ENCODE assay signal across 8 cellular contexts in the genomic region with DNA sequence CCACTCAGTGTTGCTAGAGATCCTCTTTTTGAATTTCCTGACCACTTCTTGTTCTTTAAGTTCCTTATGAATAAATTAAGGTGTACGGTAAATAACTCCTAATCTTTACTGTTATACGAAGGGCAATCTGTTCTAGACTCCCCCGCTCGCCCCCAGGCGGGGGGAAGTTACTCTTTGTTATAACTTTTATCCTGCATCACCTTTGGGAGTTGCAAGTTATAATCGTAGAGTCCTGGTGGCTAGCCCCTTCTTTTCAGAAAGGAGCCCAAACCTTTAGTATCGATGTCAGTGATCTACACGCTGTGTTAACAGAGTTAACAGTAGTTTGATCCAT. TPM values are rescaled to one million over a fixed set of nuclear protein-coding genes. Genes with fewer than 3 reads are reported as not detected.
DNase-seq lines count a peak whose midpoint lies in the region; ATAC-seq, FAIRE-seq and TF ChIP-seq lines count a peak whose summit lies in the region.

No MANE protein-coding gene starts in this region.

- no peak overlapping the region for H2BK12ac ChIP-seq in mesenchymal stem cell (ENCODE audit: low read length in 2 of 2)

- no peaks in the 10 kb centered on the region for H3K9me3 ChIP-seq in K562 (replicated peaks; ENCODE audit: control insufficient read depth, insufficient read depth, low read depth, low read length)
- no peaks in the 10 kb centered on the region for H3K9me3 ChIP-seq in mesenchymal stem cell (ENCODE audit: control insufficient read depth, low read length)

- H3K4me3 ChIP-seq in K562 = no peak overlapping the region
- H3K4me3 ChIP-seq in mesenchymal stem cell (ENCODE audit: insufficient read depth in 1 of 2, low read depth in 1 of 2, low read length in 2 of 2) = peak overlapping the region; percentile 97 to 100

- H2AFZ ChIP-seq in K562 (ENCODE audit: low read depth, low read length) (no peak overlapping the region), mesenchymal stem cell (ENCODE audit: low read depth, low read length) (no peak overlapping the region)

- H3K79me2 ChIP-seq in K562 (ENCODE audit: control insufficient read depth, insufficient read depth, low read length) = no peaks in the 10 kb centered on the region

- H2BK120ac ChIP-seq in mesenchymal stem cell (ENCODE audit: low read depth, low read length) = no peak overlapping the region

- H3K14ac ChIP-seq in mesenchymal stem cell (ENCODE audit: low read length in 2 of 2) = no peak overlapping the region

- H3K79me1 ChIP-seq in mesenchymal stem cell (replicated peaks; ENCODE audit: low read length, poor library complexity, severe bottlenecking) = peaks cover 12% of the 10 kb centered on the region

- DNase-seq in K562 (ENCODE audit: extremely low read depth in 1 of 4, low spot score in 3 of 4) (no peak), mesenchymal stem cell (no peak), urothelium cell line (ENCODE audit: low spot score) (peak; percentile 4), kidney glomerular epithelial cell (lab: John Stamatoyannopoulos, UW) (no peak)
- no peak for DNase-seq in stimulated activated CD4-positive, alpha-beta T cell treated with anti-CD3 and anti-CD28 coated beads, Interleukin-15, amount 100 ng/mL, for 24 hours

- H3K36me3 ChIP-seq in K562 (ENCODE audit: control insufficient read depth, insufficient read depth, low read length) (no peaks in the 10 kb centered on the region), mesenchymal stem cell (ENCODE audit: control insufficient read depth in 1 of 2, insufficient read depth in 2 of 2, low read depth in 1 of 2, low read length in 2 of 2) (no peaks in the 10 kb centered on the region)

- H3K4ac ChIP-seq in mesenchymal stem cell (ENCODE audit: low read depth in 1 of 2, low read length in 2 of 2) = no peak overlapping the region

- peaks cover 0 to 6% of the 10 kb centered on the region in 2 experiments; a peak in 1 of 5 replicates for H3K4me1 ChIP-seq in K562 (replicated peaks in 1 of 2; ENCODE audit: control insufficient read depth in 2 of 2, insufficient read depth in 2 of 2, low read length in 2 of 2)
- H3K4me1 ChIP-seq in mesenchymal stem cell (ENCODE audit: control insufficient read depth, insufficient read depth, low read depth, low read length) = peaks cover 2% of the 10 kb centered on the region

- 2% methylated on average over 8 of the region's 8 CpGs for WGBS in K562 (ENCODE audit: insufficient coverage, low coverage, missing lambda C conversion rate)
- 17% methylated on average over 6 of the region's 8 CpGs for WGBS in mesenchymal stem cell

- H3K4me2 ChIP-seq in K562 (ENCODE audit: insufficient read depth, low read length) (no peak overlapping the region), mesenchymal stem cell (ENCODE audit: low read length, poor library complexity, severe bottlenecking) (peak overlapping the region; percentile 78)

- H4K91ac ChIP-seq in mesenchymal stem cell (ENCODE audit: low read length) = no peak overlapping the region

- no peak for TF ChIP-seq RAD21 in K562 (CRISPR knock-in tag; conservative IDR thresholded peaks at IDR 0.05 in 1 of 2, IDR thresholded peaks at IDR 0.05 in 1 of 2)

- TF ChIP-seq CTCF in C4-2B (conservative IDR thresholded peaks at IDR 0.05) = no peak
- no peak for TF ChIP-seq CTCF in K562 (IDR thresholded peaks at IDR 0.05 in 2 of 3, conservative IDR thresholded peaks at IDR 0.05 in 1 of 3; ENCODE audit: insufficient read depth in 2 of 3, low read depth in 1 of 3, low read length in 3 of 3)

- peak overlapping the region; percentile 70 for H2BK5ac ChIP-seq in mesenchymal stem cell (ENCODE audit: low read depth, low read length, poor library complexity, severe bottlenecking)

- FAIRE-seq in K562 (lab: Jason Lieb, UNC) = no peak
- no peak for FAIRE-seq in urothelium cell line (lab: Jason Lieb, UNC)

- H2BK15ac ChIP-seq in mesenchymal stem cell (ENCODE audit: low read depth, poor library complexity, severe bottlenecking) = peak overlapping the region; percentile 28

- H3K9ac ChIP-seq in K562 (ENCODE audit: insufficient read depth in 1 of 2, low read depth in 2 of 2, low read length in 2 of 2) (no peak overlapping the region), mesenchymal stem cell (ENCODE audit: low read length) (peak overlapping the region; percentile 87)

- intact Hi-C loops in K562 (cut with micrococcal nuclease) = no loop called here

- H4K8ac ChIP-seq in mesenchymal stem cell (ENCODE audit: low read length) = no peak overlapping the region

- H3K27me3 ChIP-seq in K562 (ENCODE audit: control insufficient read depth in 2 of 2, insufficient read depth in 2 of 2, low read length in 2 of 2) (no peaks in the 10 kb centered on the region), mesenchymal stem cell (ENCODE audit: control insufficient read depth in 1 of 2, insufficient read depth in 1 of 2, low read length in 2 of 2) (no peaks in the 10 kb centered on the region)

- no peak overlapping the region for H2AK5ac ChIP-seq in mesenchymal stem cell (ENCODE audit: low read length, severe bottlenecking)

- no TSS peak for BruUV-seq in K562 (replicated peaks; lab: Mats Ljungman, UMichigan)

- H3K18ac ChIP-seq in mesenchymal stem cell (ENCODE audit: low read depth in 1 of 2, low read length in 2 of 2) = no peak overlapping the region

- no peak overlapping the region for H3K23ac ChIP-seq in mesenchymal stem cell (ENCODE audit: low read length in 2 of 2)

- TF ChIP-seq EP300 in K562 (IDR thresholded peaks at IDR 0.05; ENCODE audit: low read length) = no peak

- CTCF ChIA-PET in K562 (lab: Yijun Ruan, JAX; ENCODE audit: low intra/inter-chr PET ratio) = no interaction called here

- no peaks in the 10 kb centered on the region for H3K9me1 ChIP-seq in K562 (ENCODE audit: control insufficient read depth, insufficient read depth, low read length)

- peak overlapping the region; percentile 71 for H3K27ac ChIP-seq in C4-2B
- H3K27ac ChIP-seq in K562 (ENCODE audit: extremely low read depth, low read depth, low read length) = no peak overlapping the region
- H3K27ac ChIP-seq in mesenchymal stem cell (ENCODE audit: low read length, poor library complexity, severe bottlenecking) = peak overlapping the region; percentile 86

- in situ Hi-C loops in K562 (cut with MboI) = no loop called here

- peak; percentile 0 for ATAC-seq in HG03558 (IDR thresholded peaks at IDR 0.05; ENCODE audit: extremely low read depth, unreplicated experiment)
- ATAC-seq in K562 = no peak
- ATAC-seq in GM19463 (IDR thresholded peaks at IDR 0.05; ENCODE audit: unreplicated experiment) = no peak

- POLR2A ChIA-PET in K562 (lab: Yijun Ruan, JAX) = no interaction called here

- no peak for TF ChIP-seq POLR2A in K562 (conservative IDR thresholded peaks at IDR 0.05)

- no peaks in the 10 kb centered on the region for H4K20me1 ChIP-seq in K562 (replicated peaks; ENCODE audit: control insufficient read depth, insufficient read depth, low read length)

TF ChIP-seq in K562, 482 proteins besides CTCF, POLR2A, EP300 and RAD21:
- TF ChIP-seq GABPA (tag; conservative IDR thresholded peaks at IDR 0.05; ENCODE audit: low read depth) (0 out of 2 replicates have a peak, but pooled peaks have one; percentile 19), MTF1 (CRISPR knock-in tag; IDR thresholded peaks at IDR 0.05; ENCODE audit: borderline replicate concordance) (no peak), ZNF24 (IDR thresholded peaks at IDR 0.05) (no peak)

RNA-seq across cellular contexts. Expression of gene GCA, which starts 0.7 kb away (rescaled TPM):
- total RNA-seq in K562 (2011; cell fraction: chromatin; rRNA removed; ENCODE audit: low replicate concordance) = not detected in 2 replicates
- not detected in 2 replicates for total RNA-seq in K562 (2011; cell fraction: nucleolus; rRNA removed)
- total RNA-seq in K562 (2011; cell fraction: nucleoplasm; rRNA removed) = not detected in 2 replicates
- 0.49 TPM in 1 of 2 replicates, not detected in the other for total RNA-seq in K562 (2014; rRNA removed)
- 0.36 and 0.61 TPM in 2 replicates for total RNA-seq in K562 (2014; rRNA removed; fragmentation: Illumina TruSeq; extraction: Trizol)
- 0.45 and 0.65 TPM in 2 replicates for total RNA-seq in K562 (2015; rRNA removed; fragmentation: Illumina TruSeq; extraction: Trizol)
- 0.38 and 0.42 TPM in 2 replicates for total RNA-seq in K562 (2021)
- 0.49 TPM in 1 of 2 replicates, not detected in the other for polyA plus RNA-seq in K562 (2011; rRNA removed)
- polyA plus RNA-seq in K562 (2011; cell fraction: cytosol; rRNA removed) = not detected in 2 replicates
- 0.34 TPM in 1 of 2 replicates, not detected in the other for polyA plus RNA-seq in K562 (2011; cell fraction: nucleus; rRNA removed)
- 0.33 and 0.73 TPM in 2 replicates for polyA plus RNA-seq in K562 (2012)
- 0.19 and 0.25 TPM in 2 replicates for polyA plus RNA-seq in K562 (2014; fragmentation: Illumina TruSeq; extraction: Trizol)
- polyA plus RNA-seq in K562 (2014; fragmentation: Nextera tagmentation; extraction: Ambion mirVana) = under 1 TPM; 0.39 to 0.79 TPM
- polyA plus RNA-seq in K562 (2014; rRNA removed) = 0.24 and 0.30 TPM in 2 replicates
- polyA minus RNA-seq in K562 (2011; rRNA and poly(A)+ RNA removed) = not detected in 2 replicates
- not detected in 2 replicates for polyA minus RNA-seq in K562 (2011; cell fraction: cytosol; rRNA and poly(A)+ RNA removed)
- not detected in 2 replicates for polyA minus RNA-seq in K562 (2011; cell fraction: nucleus; rRNA and poly(A)+ RNA removed)
- polyA plus RNA-seq in mesenchymal stem cell (2013, experiment 1 of 2) = 5.4 TPM
- polyA plus RNA-seq in mesenchymal stem cell (2013, experiment 2 of 2) = 5.6 TPM

RNA-seq across cellular contexts. Expression of gene IFIH1, which starts 26.1 kb away (rescaled TPM):
- total RNA-seq in K562 (2011; cell fraction: chromatin; rRNA removed; ENCODE audit: low replicate concordance) = 0.32 TPM in 2 replicates
- total RNA-seq in K562 (2011; cell fraction: nucleolus; rRNA removed) = 0.33 TPM in 1 of 2 replicates, not detected in the other
- 0.44 TPM in 1 of 2 replicates, not detected in the other for total RNA-seq in K562 (2011; cell fraction: nucleoplasm; rRNA removed)
- total RNA-seq in K562 (2014; rRNA removed) (0.50 and 0.61 TPM in 2 replicates), K562 (2014; rRNA removed; fragmentation: Illumina TruSeq; extraction: Trizol) (0.51 and 0.69 TPM in 2 replicates), K562 (2015; rRNA removed; fragmentation: Illumina TruSeq; extraction: Trizol) (0.64 and 0.94 TPM in 2 replicates), K562 (2021) (0.91 and 1.1 TPM in 2 replicates)
- polyA plus RNA-seq in K562 (2011; rRNA removed) (0.07 and 0.15 TPM in 2 replicates), K562 (2014; fragmentation: Illumina TruSeq; extraction: Trizol) (0.54 and 1.2 TPM in 2 replicates), K562 (2014; fragmentation: Nextera tagmentation; extraction: Ambion mirVana) (under 1 TPM in 1 of 2 experiments, not detected in 1; 0.29 TPM), K562 (2014; rRNA removed) (0.12 and 0.28 TPM in 2 replicates)
- 0.16 TPM in 1 of 2 replicates, not detected in the other for polyA plus RNA-seq in K562 (2011; cell fraction: cytosol; rRNA removed)
- 0.15 and 0.26 TPM in 2 replicates for polyA plus RNA-seq in K562 (2011; cell fraction: nucleus; rRNA removed)
- polyA plus RNA-seq in K562 (2012) = 0.95 and 2.7 TPM in 2 replicates
- 0.12 and 0.28 TPM in 2 replicates for polyA minus RNA-seq in K562 (2011; rRNA and poly(A)+ RNA removed)
- not detected in 2 replicates for polyA minus RNA-seq in K562 (2011; cell fraction: cytosol; rRNA and poly(A)+ RNA removed)
- 0.27 and 0.33 TPM in 2 replicates for polyA minus RNA-seq in K562 (2011; cell fraction: nucleus; rRNA and poly(A)+ RNA removed)
- polyA plus RNA-seq in mesenchymal stem cell (2013, experiment 1 of 2) = 4.5 TPM
- 4.3 TPM for polyA plus RNA-seq in mesenchymal stem cell (2013, experiment 2 of 2)
